Comparison of ENCODE assay signal across 9 cellular contexts in the genomic region with DNA sequence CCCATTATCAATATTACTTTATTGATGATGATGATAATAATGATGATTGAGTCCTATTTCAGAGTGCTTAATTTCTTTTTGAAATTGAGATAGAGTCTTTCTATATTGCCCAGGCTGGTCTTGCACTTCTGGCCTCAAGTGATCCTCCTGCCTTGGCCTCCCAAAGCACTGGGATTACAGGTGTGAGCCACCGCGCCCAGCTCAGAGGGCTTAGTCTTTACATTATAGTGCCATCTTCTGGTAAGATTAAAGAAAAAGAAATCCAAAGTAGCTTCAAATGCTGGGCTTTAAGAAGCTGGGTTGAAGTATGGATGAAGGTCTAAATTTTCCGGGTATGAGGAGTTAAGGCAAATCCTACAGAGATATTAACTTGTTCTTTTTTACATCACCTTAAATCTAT. TPM values are rescaled to one million over a fixed set of nuclear protein-coding genes. Genes with fewer than 3 reads are reported as not detected.
DNase-seq lines count a peak whose midpoint lies in the region; ATAC-seq, FAIRE-seq and TF ChIP-seq lines count a peak whose summit lies in the region.
"Had no signal": no experiment of that assay in that cellular context is flagged by ENCODE, and none has a peak within 500 bp of the region (broad histone marks: within the 10 kb centered on the region; RNA-seq: fewer than 3 reads in every experiment).

No MANE protein-coding gene starts in this region.

- no peaks in the 10 kb centered on the region for H3K79me2 ChIP-seq in keratinocyte (ENCODE audit: control insufficient read depth, insufficient read depth, low read length)

- no peak overlapping the region for H3K27ac ChIP-seq in WERI-Rb-1
- H3K27ac ChIP-seq in keratinocyte (ENCODE audit: control insufficient read depth, insufficient read depth, low read length): no peak overlapping the region

- H3K4me2 ChIP-seq in keratinocyte (ENCODE audit: control insufficient read depth, extremely low read depth, insufficient read depth, low read depth, low read length): no peak overlapping the region

- dilution Hi-C loops in keratinocyte (cut with MboI; ENCODE audit: extremely low pct_ligation_motif_present, low sequenced_read_pairs): no loop called here

- no peak for ATAC-seq in GM18517 (IDR thresholded peaks at IDR 0.05; ENCODE audit: unreplicated experiment)

- no peak for FAIRE-seq in keratinocyte (lab: Jason Lieb, UNC)
- FAIRE-seq: islet of Langerhans had no signal

- intact Hi-C loops in lower leg skin (cut with DNase I; ENCODE audit: low total_unique reads): loop anchor here (10.0 kb wide), 1 partner anchor 122 kb away; no protein-coding TSS in a partner anchor

- H3K36me3 ChIP-seq in WERI-Rb-1: no peaks in the 10 kb centered on the region
- no peaks in the 10 kb centered on the region for H3K36me3 ChIP-seq in keratinocyte (ENCODE audit: control insufficient read depth in 2 of 2, extremely low read depth in 1 of 2, insufficient read depth in 2 of 2, low read length in 2 of 2)

- TF ChIP-seq CTCF in LNCAP (IDR thresholded peaks at IDR 0.05) (peak; percentile 45; the same call in 1 of the 2 replicates), WERI-Rb-1 (IDR thresholded peaks at IDR 0.05; ENCODE audit: low read depth, low read length) (no peak), keratinocyte (optimal IDR thresholded peaks at IDR 0.05 in 1 of 3, IDR thresholded peaks at IDR 0.05 in 1 of 3, conservative IDR thresholded peaks at IDR 0.05 in 1 of 3; ENCODE audit: extremely low read depth in 1 of 3, insufficient read depth in 2 of 3, low read length in 3 of 3) (peak in 2 of 3 experiments; percentile 13 to 26), lower leg skin (IDR thresholded peaks at IDR 0.05) (no peak)

- H3K9ac ChIP-seq in keratinocyte (ENCODE audit: control insufficient read depth, extremely low read depth, insufficient read depth, low read length): no peak overlapping the region

- H3K9me1 ChIP-seq in keratinocyte (ENCODE audit: control insufficient read depth, extremely low read depth, insufficient read depth, low read length): no peaks in the 10 kb centered on the region

- H3K4me1 ChIP-seq in keratinocyte (ENCODE audit: control insufficient read depth, extremely low read depth, insufficient read depth, low read length): peaks cover 2% of the 10 kb centered on the region

- H3K9me3 ChIP-seq in WERI-Rb-1 (ENCODE audit: severe bottlenecking) (peaks cover 2% of the 10 kb centered on the region), keratinocyte (ENCODE audit: control insufficient read depth, low read depth, low read length) (no peaks in the 10 kb centered on the region)

- H4K20me1 ChIP-seq in keratinocyte (ENCODE audit: control insufficient read depth, extremely low read depth, insufficient read depth, low read length): no peaks in the 10 kb centered on the region

- no peak overlapping the region for H3K4me3 ChIP-seq in WERI-Rb-1 (ENCODE audit: low read depth, low read length)
- H3K4me3 ChIP-seq in keratinocyte (ENCODE audit: control insufficient read depth in 2 of 3, extremely low read depth in 1 of 3, insufficient read depth in 2 of 3, low read depth in 1 of 3, low read length in 3 of 3): no peak overlapping the region
- H3K4me3 ChIP-seq in lower leg skin (ENCODE audit: low read depth, poor library complexity, severe bottlenecking): no peak overlapping the region

- H3K27me3 ChIP-seq in WERI-Rb-1 (ENCODE audit: insufficient read depth, low read depth, severe bottlenecking): peaks cover 29% of the 10 kb centered on the region
- no peaks in the 10 kb centered on the region for H3K27me3 ChIP-seq in keratinocyte (ENCODE audit: control insufficient read depth, extremely low read depth, insufficient read depth, low read length)

- WGBS in lower leg skin, 2 donors: 36 to 50% methylated on average over 3 of the region's 3 CpGs

- DNase-seq in ELF-1 (ENCODE audit: low read depth, low spot score) (peak; percentile 24), WERI-Rb-1 (peak; percentile 25), keratinocyte (ENCODE audit: low read depth, low spot score) (no peak), NCI-H187 treated with DMSO at 0.1 percent for 48 hours (lab: John Stamatoyannopoulos, UW) (no peak), lower leg skin (ENCODE audit: low spot score in 2 of 2) (no peak), activated gamma-delta T cell treated with Interleukin-2 at 50 U/mL for 16 hours (no peak)

- no peak for TF ChIP-seq POLR2A in lower leg skin (IDR thresholded peaks at IDR 0.05)

- H2AFZ ChIP-seq in keratinocyte (ENCODE audit: control insufficient read depth, low read length): no peak overlapping the region

RNA-seq across cellular contexts. Expression of a gene that starts 3.4 kb away (rescaled TPM):
- polyA plus RNA-seq in keratinocyte: 2.1 to 4.2 TPM (median 3.6 TPM) in 3 replicates
- polyA plus RNA-seq in keratinocyte (2011; ENCODE audit: low read depth): 2.2 TPM
- 1.2 and 1.5 TPM in 2 replicates for polyA plus RNA-seq in keratinocyte (2011; cell fraction: cytosol; rRNA removed)
- 8.0 and 9.5 TPM in 2 replicates for polyA plus RNA-seq in keratinocyte (2011; cell fraction: nucleus; rRNA removed)
- 1.9 and 3.8 TPM in 2 replicates for polyA plus RNA-seq in keratinocyte (2012; ENCODE audit: low replicate concordance)
- 1.7 to 3.8 TPM (median 3.1 TPM) in 3 replicates for polyA minus RNA-seq in keratinocyte
- 1.5 TPM for polyA minus RNA-seq in keratinocyte (2011; cell fraction: cytosol; rRNA and poly(A)+ RNA removed)
- polyA minus RNA-seq in keratinocyte (2011; cell fraction: nucleus; rRNA and poly(A)+ RNA removed): 3.5 and 4.4 TPM in 2 replicates
- total RNA-seq in lower leg skin: 10 to 100 TPM; 14.0 to 26.8 (median 16.6) TPM

RNA-seq across cellular contexts. Expression of a gene that starts 11.8 kb away (rescaled TPM):
- not detected in 3 replicates for polyA plus RNA-seq in keratinocyte
- not detected for polyA plus RNA-seq in keratinocyte (2011; ENCODE audit: low read depth)
- not detected in 2 replicates for polyA plus RNA-seq in keratinocyte (2011; cell fraction: cytosol; rRNA removed)
- polyA plus RNA-seq in keratinocyte (2011; cell fraction: nucleus; rRNA removed): not detected in 2 replicates
- polyA plus RNA-seq in keratinocyte (2012; ENCODE audit: low replicate concordance): not detected in 2 replicates
- polyA minus RNA-seq in keratinocyte: not detected in 3 replicates
- not detected for polyA minus RNA-seq in keratinocyte (2011; cell fraction: cytosol; rRNA and poly(A)+ RNA removed)
- not detected in 2 replicates for polyA minus RNA-seq in keratinocyte (2011; cell fraction: nucleus; rRNA and poly(A)+ RNA removed)
- not detected for total RNA-seq in lower leg skin

Comparison
In these comparisons a context has a peak if more than half of its experiments do, and no peak if none do; other contexts are left out.
1. DNase-seq: peak in ELF-1 (single experiment) and WERI-Rb-1 (single experiment); none in keratinocyte (single experiment), NCI-H187 treated with DMSO at 0.1 percent for 48 hours (single experiment), lower leg skin (0 of 2) and activated gamma-delta T cell treated with Interleukin-2 at 50 U/mL for 16 hours (single experiment).
2. CTCF ChIP-seq: peak in LNCAP (single experiment) and keratinocyte (2 of 3); none in WERI-Rb-1 (single experiment) and lower leg skin (0 of 3).